In the genomic region with DNA sequence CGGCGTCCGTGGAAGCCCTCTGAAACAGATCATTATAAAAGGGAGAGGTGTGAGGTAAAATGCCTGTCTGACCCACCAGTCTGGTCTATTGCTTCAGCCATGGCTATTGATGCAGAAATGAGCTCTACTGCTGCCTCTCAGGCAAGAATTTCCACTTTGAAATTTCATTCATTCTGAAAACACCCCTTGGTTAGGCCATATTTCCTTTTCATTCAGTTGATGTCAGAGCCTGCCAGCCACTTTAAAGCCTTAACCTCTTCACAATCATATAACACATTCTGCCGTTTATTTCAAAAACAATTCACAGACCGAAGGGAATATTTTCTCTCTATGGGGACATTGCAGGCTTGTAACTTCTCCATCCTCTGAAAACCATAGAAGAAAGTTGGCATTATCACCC, we compare ENCODE assay signal across 1 cellular context.
TF ChIP-seq lines count a peak whose summit lies in the region.

No MANE protein-coding gene starts in this region.

TF ChIP-seq in GM23338, 12 proteins besides CTCF, POLR2A, EP300 and RAD21 (continued from another document):
- no peak for TF ChIP-seq ZNF462 (CRISPR knock-in tag; IDR thresholded peaks at IDR 0.05)
TF ChIP-seq in GM23338: peak in this region for 0.
